In genomic region chr14:100822007-100822406, GRCh38 we compare ENCODE assay signal across 22 cellular contexts. TPM values are rescaled to one million over a fixed set of nuclear protein-coding genes. Genes with fewer than 3 reads are reported as not detected.
DNase-seq lines count a peak whose midpoint lies in the region; ATAC-seq, FAIRE-seq and TF ChIP-seq lines count a peak whose summit lies in the region.
"Had no signal": no experiment of that assay in that cellular context is flagged by ENCODE, and none has a peak within 500 bp of the region (broad histone marks: within the 10 kb centered on the region; RNA-seq: fewer than 3 reads in every experiment).

No MANE protein-coding gene starts in this region.

- no peak overlapping the region for H4K91ac ChIP-seq in IMR-90 (ENCODE audit: insufficient read depth, low read depth, low read length)

- H3K14ac ChIP-seq in IMR-90 (replicated peaks; ENCODE audit: low read depth, low read length), result no peak overlapping the region

- H3K4me3 ChIP-seq in IMR-90 (ENCODE audit: insufficient read depth, low read depth, low read length) (no peak overlapping the region), hepatocyte (no peak overlapping the region), smooth muscle cell (no peak overlapping the region), tibial nerve (no peak overlapping the region), small intestine (ENCODE audit: low read depth in 1 of 2, low read length in 2 of 2) (no peak overlapping the region)
- H3K4me3 ChIP-seq: PC-9 had no signal

- no peak overlapping the region for H3K9ac ChIP-seq in IMR-90 (ENCODE audit: low read depth, low read length)
- H3K9ac ChIP-seq in smooth muscle cell (ENCODE audit: low read depth), result no peak overlapping the region

- H3K27ac ChIP-seq in IMR-90 (ENCODE audit: insufficient read depth, low read length) (no peak overlapping the region), hepatocyte (peak overlapping the region; percentile 87), smooth muscle cell (ENCODE audit: low read depth) (peak overlapping the region; percentile 73), tibial nerve (no peak overlapping the region), small intestine (ENCODE audit: low read depth in 1 of 2, low read length in 1 of 2) (no peak overlapping the region)
- H3K27ac ChIP-seq: PC-9 had no signal

- H2AK9ac ChIP-seq in IMR-90 (replicated peaks; ENCODE audit: low read depth, low read length, poor library complexity), result no peak overlapping the region

- H3K9me3 ChIP-seq in IMR-90 (ENCODE audit: control insufficient read depth, insufficient read depth, low read length) (no peaks in the 10 kb centered on the region), hepatocyte (ENCODE audit: low read depth) (no peaks in the 10 kb centered on the region), smooth muscle cell (replicated peaks; ENCODE audit: low read depth) (no peaks in the 10 kb centered on the region), tibial nerve (peaks cover 0 to 11% (median 0%) of the 10 kb centered on the region in 4 donors), small intestine (ENCODE audit: control insufficient read depth, low read depth) (no peaks in the 10 kb centered on the region)

- DNase-seq in IMR-90 (no peak), hepatocyte (ENCODE audit: low spot score) (no peak), midbrain (lab: John Stamatoyannopoulos, UW) (peak; percentile 1), smooth muscle cell (lab: John Stamatoyannopoulos, UW; ENCODE audit: unreplicated experiment) (no peak), tibial nerve (ENCODE audit: low spot score in 2 of 2) (no peak), NCI-H748 treated with DMSO at 0.1 percent for 48 hours (lab: John Stamatoyannopoulos, UW) (no peak), small intestine (no peak)
- DNase-seq: ACHN, EL, GF-D8, KBM-7, NCI-H1092 treated with DMSO at 0.1 percent for 48 hours, NCI-H1436 treated with DMSO at 0.1 percent for 48 hours, NCI-H1930, NCI-H69, PC-9, RPMI8226, SIG-M5 had no signal

- no peak overlapping the region for H2AFZ ChIP-seq in IMR-90 (replicated peaks; ENCODE audit: low read length, poor library complexity)
- H2AFZ ChIP-seq in hepatocyte, result no peak overlapping the region
- H2AFZ ChIP-seq in smooth muscle cell (ENCODE audit: low read depth), result no peak overlapping the region
- H2AFZ ChIP-seq: PC-9 had no signal

- H3K4me2 ChIP-seq in IMR-90 (ENCODE audit: low read depth, low read length) (no peak overlapping the region), hepatocyte (peak overlapping the region; percentile 19), smooth muscle cell (no peak overlapping the region)
- H3K4me2 ChIP-seq: PC-9 had no signal

- H4K20me1 ChIP-seq in IMR-90 (ENCODE audit: insufficient read depth, low read length) (no peaks in the 10 kb centered on the region; the same call in 1 of the 2 replicates), hepatocyte (ENCODE audit: insufficient read depth, poor library complexity, severe bottlenecking) (no peaks in the 10 kb centered on the region), smooth muscle cell (ENCODE audit: low read depth) (no peaks in the 10 kb centered on the region)

- BruUV-seq in IMR-90 (replicated peaks; lab: Mats Ljungman, UMichigan), result no TSS peak

- no peaks in the 10 kb centered on the region for H3K9me2 ChIP-seq in hepatocyte (replicated peaks; ENCODE audit: insufficient read depth)

- TF ChIP-seq POLR2A in IMR-90 (IDR thresholded peaks at IDR 0.05; ENCODE audit: low read depth, low read length), result no peak
- no peak for TF ChIP-seq POLR2A in tibial nerve (IDR thresholded peaks at IDR 0.05)

- POLR2A ChIA-PET in IMR-90 (lab: Charles Lee; ENCODE audit: unreplicated experiment), result no interaction called here

- CTCF ChIA-PET in IMR-90 (lab: Yijun Ruan, JAX), result no interaction called here

- TF ChIP-seq EP300 in tibial nerve (IDR thresholded peaks at IDR 0.05), result no peak

- H3K79me1 ChIP-seq in IMR-90 (ENCODE audit: low read depth in 1 of 2, low read length in 2 of 2), result peaks cover 0 to 4% of the 10 kb centered on the region in 2 experiments; a peak in 1 of 4 replicates

- H2BK5ac ChIP-seq in IMR-90 (ENCODE audit: low read depth, low read length, poor library complexity, severe bottlenecking), result no peak overlapping the region

- peaks cover 9% of the 10 kb centered on the region for H3F3A ChIP-seq in smooth muscle cell (ENCODE audit: low read depth)

- H2BK120ac ChIP-seq in IMR-90 (ENCODE audit: low read depth, low read length), result no peak overlapping the region

- no peak overlapping the region for H3K23ac ChIP-seq in IMR-90 (ENCODE audit: low read depth, low read length)

- in situ Hi-C loops in IMR-90 (cut with MboI; ENCODE audit: low sequenced_read_pairs), result no loop called here

- no peaks in the 10 kb centered on the region for H3K9me1 ChIP-seq in IMR-90 (ENCODE audit: insufficient read depth, low read length)

- no peaks in the 10 kb centered on the region for H3K36me3 ChIP-seq in IMR-90 (ENCODE audit: control insufficient read depth, insufficient read depth, low read length)
- no peaks in the 10 kb centered on the region for H3K36me3 ChIP-seq in hepatocyte (replicated peaks; ENCODE audit: insufficient read depth, low read depth)
- H3K36me3 ChIP-seq in smooth muscle cell (ENCODE audit: low read depth), result no peaks in the 10 kb centered on the region
- no peaks in the 10 kb centered on the region for H3K36me3 ChIP-seq in tibial nerve
- H3K36me3 ChIP-seq in small intestine (ENCODE audit: control insufficient read depth in 2 of 2, insufficient read depth in 2 of 2, low read length in 2 of 2), result no peaks in the 10 kb centered on the region

- no peaks in the 10 kb centered on the region for H3K79me2 ChIP-seq in hepatocyte
- H3K79me2 ChIP-seq in smooth muscle cell (ENCODE audit: low read depth), result no peaks in the 10 kb centered on the region

- WGBS in IMR-90 (ENCODE audit: extremely low coverage in 2 of 2, insufficient read length in 1 of 2), 2 experiments, result no CpG with 5 or more reads among the region's 7 CpGs
- WGBS in hepatocyte (ENCODE audit: low lambda C conversion rate, missing lambda C conversion rate), result 56% methylated on average over 7 of the region's 7 CpGs
- 92% methylated on average over 7 of the region's 7 CpGs for WGBS in smooth muscle cell (ENCODE audit: low lambda C conversion rate)
- WGBS in tibial nerve, 2 donors, result 85 to 86% methylated on average over 7 of the region's 7 CpGs
- 66 to 80% (median 70%) methylated on average over 7 of the region's 7 CpGs for WGBS in small intestine, 3 donors

- H3K4me1 ChIP-seq in IMR-90 (ENCODE audit: control insufficient read depth, insufficient read depth, low read length) (peaks cover 4% of the 10 kb centered on the region; the same call in 1 of the 2 replicates), hepatocyte (ENCODE audit: insufficient read depth) (peaks cover 47% of the 10 kb centered on the region), smooth muscle cell (ENCODE audit: low read depth) (peaks cover 14% of the 10 kb centered on the region), tibial nerve (no peaks in the 10 kb centered on the region), small intestine (ENCODE audit: control insufficient read depth in 2 of 2, insufficient read depth in 1 of 2, low read depth in 1 of 2, low read length in 1 of 2) (no peaks in the 10 kb centered on the region)

- ATAC-seq in IMR-90 (ENCODE audit: low read depth) (no peak), GM21515 (IDR thresholded peaks at IDR 0.05; ENCODE audit: unreplicated experiment) (no peak)
- ATAC-seq: SK-N-SH treated with all-trans-retinoic acid at 6 μM for 48 hours had no signal

- H4K5ac ChIP-seq in IMR-90 (ENCODE audit: low read depth, low read length), result no peak overlapping the region

- peak overlapping the region; percentile 56; the same call in 1 of the 3 replicates for H2BK15ac ChIP-seq in IMR-90 (ENCODE audit: low read depth, low read length)

- no peak overlapping the region for H2AK5ac ChIP-seq in IMR-90 (ENCODE audit: low read depth, low read length)

- no peak overlapping the region for H4K8ac ChIP-seq in IMR-90 (ENCODE audit: low read depth in 2 of 2, low read length in 2 of 2)

- no peak overlapping the region for H3K18ac ChIP-seq in IMR-90 (ENCODE audit: low read depth, low read length)

- no peak overlapping the region for H2BK20ac ChIP-seq in IMR-90 (ENCODE audit: low read depth, low read length)

- TF ChIP-seq CTCF in IMR-90 (conservative IDR thresholded peaks at IDR 0.05; ENCODE audit: low read depth, low read length), result no peak
- no peak for TF ChIP-seq CTCF in hepatocyte (IDR thresholded peaks at IDR 0.05; ENCODE audit: poor library complexity)
- no peak for TF ChIP-seq CTCF in smooth muscle cell (IDR thresholded peaks at IDR 0.05; ENCODE audit: borderline replicate concordance, insufficient read depth, poor library complexity, severe bottlenecking)
- TF ChIP-seq CTCF in tibial nerve (IDR thresholded peaks at IDR 0.05), result no peak

- no peak for TF ChIP-seq RAD21 in IMR-90 (IDR thresholded peaks at IDR 0.05; ENCODE audit: low read length)

- H3K27me3 ChIP-seq in IMR-90 (ENCODE audit: control insufficient read depth, insufficient read depth, low read length) (no peaks in the 10 kb centered on the region; the same call in 1 of the 2 replicates), hepatocyte (no peaks in the 10 kb centered on the region), smooth muscle cell (ENCODE audit: low read depth) (no peaks in the 10 kb centered on the region), tibial nerve (peaks cover 0 to 11% of the 10 kb centered on the region in 2 donors), small intestine (ENCODE audit: control insufficient read depth in 2 of 2, insufficient read depth in 2 of 2, low read length in 2 of 2) (peaks cover 0 to 5% of the 10 kb centered on the region in 2 donors)

- no peak overlapping the region for H3K4ac ChIP-seq in IMR-90 (ENCODE audit: low read depth, low read length)

- no peak for FAIRE-seq in small intestine (lab: Jason Lieb, UNC)

- no peak overlapping the region for H3K56ac ChIP-seq in IMR-90 (ENCODE audit: extremely low read depth, insufficient read depth, low read length)

- intact Hi-C loops in IMR-90 (cut with micrococcal nuclease), result loop anchor here (5.0 to 10.0 kb wide), 2 partner anchors 75 to 127 kb away; no protein-coding TSS in a partner anchor

- dilution Hi-C loops in IMR-90 (cut with HindIII; ENCODE audit: low sequenced_read_pairs, unreplicated experiment), result no loop called here

TF ChIP-seq in IMR-90, 13 proteins besides CTCF, POLR2A, EP300 and RAD21:
- TF ChIP-seq MXI1 (IDR thresholded peaks at IDR 0.05; ENCODE audit: borderline replicate concordance, low read depth, low read length), result no peak

RNA-seq across cellular contexts. Expression of gene MEG3, which starts 3.9 kb away (rescaled TPM):
- total RNA-seq in IMR-90 (2012; rRNA removed), result 31.5 and 32.5 TPM in 2 replicates
- 518 and 556 TPM in 2 replicates for polyA plus RNA-seq in IMR-90 (2012; rRNA removed)
- polyA plus RNA-seq in IMR-90 (2012; cell fraction: cytosol; rRNA removed), result 53.8 and 53.9 TPM in 2 replicates
- 8,555 and 8,817 TPM in 2 replicates for polyA plus RNA-seq in IMR-90 (2012; cell fraction: nucleus; rRNA removed; ENCODE audit: low replicate concordance)
- not detected in 2 replicates for total RNA-seq in hepatocyte
- polyA plus RNA-seq in hepatocyte, result 0.16 TPM in 1 of 2 replicates, not detected in the other
- total RNA-seq in smooth muscle cell, result not detected in 2 replicates
- polyA plus RNA-seq in smooth muscle cell, result 0.70 TPM in 1 of 2 replicates, not detected in the other
- 100 to 1,000 TPM; 101 to 177 (median 167) TPM for total RNA-seq in tibial nerve
- polyA plus RNA-seq in small intestine, result 10 to 100 TPM in 2 of 3 donors, 1 to 10 TPM in 1; 5.1 to 15.7 (median 13.4) TPM
- total RNA-seq: H4, PC-9 had no signal
- polyA plus RNA-seq: CD14-positive monocyte had no signal

Comparison
In these comparisons a context has a peak if more than half of its experiments do, and no peak if none do; other contexts are left out.
1. H3K27ac ChIP-seq: peak in hepatocyte (single experiment) and smooth muscle cell (single experiment); none in IMR-90 (single experiment), tibial nerve (0 of 4) and small intestine (0 of 2).
2. RNA of gene MEG3, which starts 3.9 kb away (total RNA-seq): 101 to 177 TPM in tibial nerve and 31.5 to 32.5 TPM in IMR-90; not detected in hepatocyte and not detected in smooth muscle cell; every median in the first group is over 10 times any median in the second.